ENCODE assay signal across 12 cellular contexts in the genomic region with DNA sequence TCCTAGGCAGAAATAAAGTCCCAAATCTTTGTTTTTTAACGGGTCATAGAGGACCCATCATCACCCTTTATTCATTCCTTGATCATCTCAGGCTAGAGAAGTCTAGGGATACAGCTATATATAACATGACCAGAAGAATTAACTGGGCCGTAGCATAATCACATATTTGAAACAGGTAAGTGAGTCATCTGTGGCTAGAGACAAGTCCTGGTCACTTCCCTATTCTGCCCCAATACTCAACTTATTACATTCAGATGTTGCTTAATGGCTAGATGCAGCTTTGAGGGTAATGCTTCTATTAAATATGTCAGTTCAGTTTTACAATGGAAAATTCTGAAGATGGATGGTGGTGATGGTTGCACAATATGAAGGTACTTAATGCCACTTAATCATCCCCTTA. TPM values are rescaled to one million over a fixed set of nuclear protein-coding genes. Genes with fewer than 3 reads are reported as not detected.
DNase-seq lines count a peak whose midpoint lies in the region; ATAC-seq lines count a peak whose summit lies in the region.
"Had no signal": no experiment of that assay in that cellular context is flagged by ENCODE, and none has a peak within 500 bp of the region (broad histone marks: within the 10 kb centered on the region; RNA-seq: fewer than 3 reads in every experiment).

No MANE protein-coding gene starts in this region.

- no peaks in the 10 kb centered on the region for H3K27me3 Mint-ChIP-seq in natural killer cell treated with Interleukin-12 subunit alpha and Interleukin-12 subunit beta and Interleukin-15 and Interleukin-18, amount 100 ng/mL, for 72 hours
- no peaks in the 10 kb centered on the region for H3K27me3 Mint-ChIP-seq in activated CD8-positive, alpha-beta memory T cell treated with anti-CD3 and anti-CD28 coated beads, Interleukin-2, amount 10 ng/mL, durations not matched to agents 7 days and 5 days
- H3K27me3 Mint-ChIP-seq: activated naive CD4-positive, alpha-beta T cell treated with anti-CD3 and anti-CD28 coated beads, Interleukin-2, amount 10 ng/mL, durations not matched to agents 7 days and 5 days had no signal

- intact Hi-C loops in sciatic nerve (cut with DNase I): no loop called here

- H3K4me1 Mint-ChIP-seq in natural killer cell treated with Interleukin-12 subunit alpha and Interleukin-12 subunit beta and Interleukin-15 and Interleukin-18, amount 100 ng/mL, for 72 hours (ENCODE audit: low read depth in 2 of 2): no peaks in the 10 kb centered on the region
- H3K4me1 Mint-ChIP-seq in activated CD8-positive, alpha-beta memory T cell treated with anti-CD3 and anti-CD28 coated beads, Interleukin-2, amount 10 ng/mL, durations not matched to agents 7 days and 5 days: no peaks in the 10 kb centered on the region
- H3K4me1 Mint-ChIP-seq: activated naive CD4-positive, alpha-beta T cell treated with anti-CD3 and anti-CD28 coated beads, Interleukin-2, amount 10 ng/mL, durations not matched to agents 7 days and 5 days had no signal

- H3K27ac Mint-ChIP-seq in natural killer cell treated with Interleukin-12 subunit alpha and Interleukin-12 subunit beta and Interleukin-15 and Interleukin-18, amount 100 ng/mL, for 72 hours: no peak overlapping the region
- no peak overlapping the region for H3K27ac Mint-ChIP-seq in activated CD8-positive, alpha-beta memory T cell treated with anti-CD3 and anti-CD28 coated beads, Interleukin-2, amount 10 ng/mL, durations not matched to agents 7 days and 5 days
- H3K27ac Mint-ChIP-seq: activated naive CD4-positive, alpha-beta T cell treated with anti-CD3 and anti-CD28 coated beads, Interleukin-2, amount 10 ng/mL, durations not matched to agents 7 days and 5 days had no signal

- H3K36me3 Mint-ChIP-seq in natural killer cell treated with Interleukin-12 subunit alpha and Interleukin-12 subunit beta and Interleukin-15 and Interleukin-18, amount 100 ng/mL, for 72 hours: no peaks in the 10 kb centered on the region
- peaks cover 18% of the 10 kb centered on the region for H3K36me3 Mint-ChIP-seq in activated CD8-positive, alpha-beta memory T cell treated with anti-CD3 and anti-CD28 coated beads, Interleukin-2, amount 10 ng/mL, durations not matched to agents 7 days and 5 days

- H3K9me3 Mint-ChIP-seq in natural killer cell treated with Interleukin-12 subunit alpha and Interleukin-12 subunit beta and Interleukin-15 and Interleukin-18, amount 100 ng/mL, for 72 hours: no peaks in the 10 kb centered on the region
- no peaks in the 10 kb centered on the region for H3K9me3 Mint-ChIP-seq in activated CD8-positive, alpha-beta memory T cell treated with anti-CD3 and anti-CD28 coated beads, Interleukin-2, amount 10 ng/mL, durations not matched to agents 7 days and 5 days (ENCODE audit: low read depth)
- H3K9me3 Mint-ChIP-seq: activated naive CD4-positive, alpha-beta T cell treated with anti-CD3 and anti-CD28 coated beads, Interleukin-2, amount 10 ng/mL, durations not matched to agents 7 days and 5 days had no signal

- CTCF ChIA-PET in activated CD8-positive, alpha-beta memory T cell treated with anti-CD3 and anti-CD28 coated beads, Interleukin-2, amount 10 ng/mL, durations not matched to agents 7 days and 5 days (lab: Charles Lee): interaction anchor here (2.6 kb wide), 1 partner anchor 103 kb away, joined by 11 read pairs; a partner anchor contains a TSS

- DNase-seq in glomerular visceral epithelial cell (ENCODE audit: extremely low spot score) (peak; percentile 29), sciatic nerve (ENCODE audit: low spot score) (no peak)
- DNase-seq in natural killer cell treated with Interleukin-12 subunit alpha and Interleukin-12 subunit beta and Interleukin-15 and Interleukin-18, amount 100 ng/mL, for 72 hours (ENCODE audit: low spot score): no peak
- DNase-seq in activated CD8-positive, alpha-beta memory T cell treated with anti-CD3 and anti-CD28 coated beads, Interleukin-2, amount 10 ng/mL, durations not matched to agents 7 days and 5 days: no peak
- DNase-seq: activated CD4-positive, alpha-beta T cell treated with anti-CD3 and anti-CD28 coated beads for 4 hours; activated naive CD4-positive, alpha-beta T cell treated with anti-CD3 and anti-CD28 coated beads, Interleukin-2, amount 10 ng/mL, durations not matched to agents 7 days and 5 days; DMS79 treated with DMSO at 0.1 percent for 48 hours; kidney glomerular epithelial cell; NCI-H2107 had no signal

- H3K4me3 Mint-ChIP-seq in natural killer cell treated with Interleukin-12 subunit alpha and Interleukin-12 subunit beta and Interleukin-15 and Interleukin-18, amount 100 ng/mL, for 72 hours: no peak overlapping the region
- no peak overlapping the region for H3K4me3 Mint-ChIP-seq in activated CD8-positive, alpha-beta memory T cell treated with anti-CD3 and anti-CD28 coated beads, Interleukin-2, amount 10 ng/mL, durations not matched to agents 7 days and 5 days
- H3K4me3 Mint-ChIP-seq: activated naive CD4-positive, alpha-beta T cell treated with anti-CD3 and anti-CD28 coated beads, Interleukin-2, amount 10 ng/mL, durations not matched to agents 7 days and 5 days had no signal

- ATAC-seq in GM19395 (IDR thresholded peaks at IDR 0.05; ENCODE audit: unreplicated experiment) (peak; percentile 65), HG02678 (IDR thresholded peaks at IDR 0.05; ENCODE audit: unreplicated experiment) (peak; percentile 44), HG03558 (IDR thresholded peaks at IDR 0.05; ENCODE audit: extremely low read depth, unreplicated experiment) (peak; percentile 54), sciatic nerve (no peak)
- ATAC-seq in natural killer cell treated with Interleukin-12 subunit alpha and Interleukin-12 subunit beta and Interleukin-15 and Interleukin-18, amount 100 ng/mL, for 72 hours: no peak
- ATAC-seq in activated CD8-positive, alpha-beta memory T cell treated with anti-CD3 and anti-CD28 coated beads, Interleukin-2, amount 10 ng/mL, durations not matched to agents 7 days and 5 days: no peak

RNA-seq across cellular contexts. Expression of a gene that starts 47.0 kb away (rescaled TPM):
- 10 to 100 TPM; 23.7 to 55.0 TPM for total RNA-seq in natural killer cell treated with Interleukin-12 subunit alpha and Interleukin-12 subunit beta and Interleukin-15 and Interleukin-18, amount 100 ng/mL, for 72 hours
- total RNA-seq in sciatic nerve: 0.58 TPM
- total RNA-seq in activated CD8-positive, alpha-beta memory T cell treated with anti-CD3 and anti-CD28 coated beads, Interleukin-2, amount 10 ng/mL, durations not matched to agents 7 days and 5 days: 10 to 100 TPM; 46.3 to 51.6 TPM

Comparison
In these comparisons a context has a peak if more than half of its experiments do, and no peak if none do; other contexts are left out.
1. ATAC-seq: peak in GM19395 (single experiment), HG02678 (single experiment) and HG03558 (single experiment); none in natural killer cell treated with Interleukin-12 subunit alpha and Interleukin-12 subunit beta and Interleukin-15 and Interleukin-18, amount 100 ng/mL, for 72 hours (0 of 2), sciatic nerve (single experiment) and activated CD8-positive, alpha-beta memory T cell treated with anti-CD3 and anti-CD28 coated beads, Interleukin-2, amount 10 ng/mL, durations not matched to agents 7 days and 5 days (single experiment).
2. RNA of a gene that starts 47.0 kb away (total RNA-seq): 23.7 to 55.0 TPM in natural killer cell treated with Interleukin-12 subunit alpha and Interleukin-12 subunit beta and Interleukin-15 and Interleukin-18, amount 100 ng/mL, for 72 hours and 46.3 to 51.6 TPM in activated CD8-positive, alpha-beta memory T cell treated with anti-CD3 and anti-CD28 coated beads, Interleukin-2, amount 10 ng/mL, durations not matched to agents 7 days and 5 days; 0.58 TPM in sciatic nerve (single experiment); every median in the first group is over 10 times any median in the second.